1 cellular context compared by ENCODE assay signal in the genomic region with DNA sequence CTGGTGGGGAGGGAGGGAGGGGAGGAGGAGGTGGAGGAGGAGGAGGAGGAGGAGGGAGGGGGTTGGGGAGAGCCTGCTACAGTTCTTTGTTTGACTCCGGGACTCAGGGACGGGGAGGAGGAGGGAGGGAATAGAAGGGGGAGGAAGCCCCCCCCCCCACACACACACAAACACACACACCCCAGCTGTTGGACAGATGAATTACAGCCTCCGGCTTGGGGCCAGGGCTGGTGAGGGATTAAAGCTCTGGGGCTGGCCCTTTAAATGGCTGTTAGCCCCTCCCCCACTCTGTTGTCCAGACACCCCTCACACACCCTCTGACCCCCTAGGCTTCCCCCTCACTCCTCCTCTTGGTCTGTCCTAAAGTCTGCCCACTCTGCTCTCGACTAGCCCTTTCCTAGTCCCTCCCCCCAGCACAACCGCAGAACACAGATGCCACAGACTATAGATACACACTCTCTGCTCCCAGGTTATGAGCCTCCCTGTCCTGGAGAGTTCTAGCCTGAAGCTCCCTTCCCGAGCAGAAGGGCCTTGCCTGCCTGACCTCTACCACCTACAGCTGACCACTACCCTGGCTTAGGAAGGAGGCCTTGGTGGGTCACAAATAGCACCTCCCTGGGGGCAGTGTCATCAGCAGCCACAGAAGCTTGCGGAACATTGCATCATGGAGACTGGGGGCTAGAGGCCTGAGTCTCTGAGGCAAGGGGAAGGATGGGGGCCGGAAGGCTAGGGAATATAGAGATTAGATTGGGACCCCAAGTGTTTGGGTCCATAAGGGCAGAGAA.
TF ChIP-seq lines count a peak whose summit lies in the region.

No MANE protein-coding gene starts in this region.

TF ChIP-seq in K562, 482 proteins besides CTCF, POLR2A, EP300 and RAD21 (continued from another document):
- TF ChIP-seq, protein P1, sequence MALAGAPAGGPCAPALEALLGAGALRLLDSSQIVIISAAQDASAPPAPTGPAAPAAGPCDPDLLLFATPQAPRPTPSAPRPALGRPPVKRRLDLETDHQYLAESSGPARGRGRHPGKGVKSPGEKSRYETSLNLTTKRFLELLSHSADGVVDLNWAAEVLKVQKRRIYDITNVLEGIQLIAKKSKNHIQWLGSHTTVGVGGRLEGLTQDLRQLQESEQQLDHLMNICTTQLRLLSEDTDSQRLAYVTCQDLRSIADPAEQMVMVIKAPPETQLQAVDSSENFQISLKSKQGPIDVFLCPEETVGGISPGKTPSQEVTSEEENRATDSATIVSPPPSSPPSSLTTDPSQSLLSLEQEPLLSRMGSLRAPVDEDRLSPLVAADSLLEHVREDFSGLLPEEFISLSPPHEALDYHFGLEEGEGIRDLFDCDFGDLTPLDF (CRISPR knock-in tag; IDR thresholded peaks at IDR 0.05) = no peak
- TF ChIP-seq RNF2 (IDR thresholded peaks at IDR 0.05) (peak; percentile 43), ESRRA (IDR thresholded peaks at IDR 0.05; ENCODE audit: borderline replicate concordance, low read depth) (peak; percentile 41; the same call in 1 of the 2 replicates), ZNF384 (IDR thresholded peaks at IDR 0.05; ENCODE audit: low read depth, low read length) (no peak), DPF2 (IDR thresholded peaks at IDR 0.05) (peak; percentile 44; the same call in 1 of the 2 replicates), TOE1 (IDR thresholded peaks at IDR 0.05; ENCODE audit: borderline replicate concordance) (0 out of 2 replicates have a peak, but pooled peaks have one; percentile 34), TOE1 (CRISPR knock-in tag; IDR thresholded peaks at IDR 0.05; ENCODE audit: borderline replicate concordance, low read depth) (no peak), TAF1 (IDR thresholded peaks at IDR 0.05; ENCODE audit: control insufficient read depth, extremely low read depth, insufficient read depth, low read length, severe bottlenecking) (peak; percentile 28), TAF9B (IDR thresholded peaks at IDR 0.05; ENCODE audit: partially characterized antibody) (peak; percentile 39), NUFIP1 (IDR thresholded peaks at IDR 0.05; ENCODE audit: partially characterized antibody) (no peak), NEUROD1 (IDR thresholded peaks at IDR 0.05; ENCODE audit: borderline replicate concordance, low read depth, low read length, partially characterized antibody) (no peak), ZNF23 (CRISPR knock-in tag; IDR thresholded peaks at IDR 0.05) (no peak), NFIC (IDR thresholded peaks at IDR 0.05) (peak; percentile 27; the same call in 1 of the 2 replicates), ZNF263 (CRISPR knock-in tag; IDR thresholded peaks at IDR 0.05; ENCODE audit: borderline replicate concordance) (peak; percentile 83; the same call in 1 of the 2 replicates), SMARCA4 (IDR thresholded peaks at IDR 0.05) (peak; percentile 68; the same call in 1 of the 2 replicates), ZNF589 (CRISPR knock-in tag; IDR thresholded peaks at IDR 0.05; ENCODE audit: low read depth) (no peak), POLR2AphosphoS2 (IDR thresholded peaks at IDR 0.05; ENCODE audit: low read length) (peak; percentile 45; the same call in 1 of the 2 replicates), CBFB (CRISPR knock-in tag; IDR thresholded peaks at IDR 0.05) (peak; percentile 27; the same call in 1 of the 2 replicates), CXXC5 (CRISPR knock-in tag; IDR thresholded peaks at IDR 0.05) (no peak), MECOM (CRISPR knock-in tag; IDR thresholded peaks at IDR 0.05) (no peak), TCFL5 (CRISPR knock-in tag; conservative IDR thresholded peaks at IDR 0.05) (no peak), LEF1 (IDR thresholded peaks at IDR 0.05) (no peak; the same call in 1 of the 2 replicates), ATF7 (IDR thresholded peaks at IDR 0.05) (peak; percentile 87), NR2C2 (CRISPR knock-in tag; IDR thresholded peaks at IDR 0.05) (no peak), NR2C2 (tag; IDR thresholded peaks at IDR 0.05) (peak; percentile 66; the same call in 1 of the 2 replicates), NCOR1 (IDR thresholded peaks at IDR 0.05) (0 out of 2 replicates have a peak, but pooled peaks have one; percentile 13), GTF2E2 (tag; IDR thresholded peaks at IDR 0.05) (0 out of 2 replicates have a peak, but pooled peaks have one; percentile 43), ZNF696 (CRISPR knock-in tag; conservative IDR thresholded peaks at IDR 0.05) (no peak), SAP30 (IDR thresholded peaks at IDR 0.05; ENCODE audit: borderline replicate concordance, insufficient read depth, low read depth, low read length, poor library complexity, severe bottlenecking) (peak; percentile 38), FOXJ2 (tag; IDR thresholded peaks at IDR 0.05) (no peak), RHOXF2B (CRISPR knock-in tag; conservative IDR thresholded peaks at IDR 0.05) (0 out of 2 replicates have a peak, but pooled peaks have one; percentile 50), MEIS2 (IDR thresholded peaks at IDR 0.05; ENCODE audit: partially characterized antibody) (peak; percentile 68), ARNT (IDR thresholded peaks at IDR 0.05) (0 out of 4 replicates have a peak, but pooled peaks of 1 of the 2 experiments have one; percentile 51), NR2C1 (IDR thresholded peaks at IDR 0.05) (0 out of 2 replicates have a peak, but pooled peaks have one; percentile 42), NR2C1 (tag; IDR thresholded peaks at IDR 0.05) (no peak; the same call in none of the 2 replicates), NBN (IDR thresholded peaks at IDR 0.05; ENCODE audit: low read depth) (peak; percentile 73), POLR2H (tag; IDR thresholded peaks at IDR 0.05; ENCODE audit: low read depth) (peak; percentile 58), NFRKB (IDR thresholded peaks at IDR 0.05; ENCODE audit: low read depth) (peak; percentile 89; the same call in 1 of the 2 replicates)
- TF ChIP-seq, protein P2, sequence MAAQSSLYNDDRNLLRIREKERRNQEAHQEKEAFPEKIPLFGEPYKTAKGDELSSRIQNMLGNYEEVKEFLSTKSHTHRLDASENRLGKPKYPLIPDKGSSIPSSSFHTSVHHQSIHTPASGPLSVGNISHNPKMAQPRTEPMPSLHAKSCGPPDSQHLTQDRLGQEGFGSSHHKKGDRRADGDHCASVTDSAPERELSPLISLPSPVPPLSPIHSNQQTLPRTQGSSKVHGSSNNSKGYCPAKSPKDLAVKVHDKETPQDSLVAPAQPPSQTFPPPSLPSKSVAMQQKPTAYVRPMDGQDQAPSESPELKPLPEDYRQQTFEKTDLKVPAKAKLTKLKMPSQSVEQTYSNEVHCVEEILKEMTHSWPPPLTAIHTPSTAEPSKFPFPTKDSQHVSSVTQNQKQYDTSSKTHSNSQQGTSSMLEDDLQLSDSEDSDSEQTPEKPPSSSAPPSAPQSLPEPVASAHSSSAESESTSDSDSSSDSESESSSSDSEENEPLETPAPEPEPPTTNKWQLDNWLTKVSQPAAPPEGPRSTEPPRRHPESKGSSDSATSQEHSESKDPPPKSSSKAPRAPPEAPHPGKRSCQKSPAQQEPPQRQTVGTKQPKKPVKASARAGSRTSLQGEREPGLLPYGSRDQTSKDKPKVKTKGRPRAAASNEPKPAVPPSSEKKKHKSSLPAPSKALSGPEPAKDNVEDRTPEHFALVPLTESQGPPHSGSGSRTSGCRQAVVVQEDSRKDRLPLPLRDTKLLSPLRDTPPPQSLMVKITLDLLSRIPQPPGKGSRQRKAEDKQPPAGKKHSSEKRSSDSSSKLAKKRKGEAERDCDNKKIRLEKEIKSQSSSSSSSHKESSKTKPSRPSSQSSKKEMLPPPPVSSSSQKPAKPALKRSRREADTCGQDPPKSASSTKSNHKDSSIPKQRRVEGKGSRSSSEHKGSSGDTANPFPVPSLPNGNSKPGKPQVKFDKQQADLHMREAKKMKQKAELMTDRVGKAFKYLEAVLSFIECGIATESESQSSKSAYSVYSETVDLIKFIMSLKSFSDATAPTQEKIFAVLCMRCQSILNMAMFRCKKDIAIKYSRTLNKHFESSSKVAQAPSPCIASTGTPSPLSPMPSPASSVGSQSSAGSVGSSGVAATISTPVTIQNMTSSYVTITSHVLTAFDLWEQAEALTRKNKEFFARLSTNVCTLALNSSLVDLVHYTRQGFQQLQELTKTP (IDR thresholded peaks at IDR 0.05; ENCODE audit: low read depth in 1 of 2, partially characterized antibody in 2 of 2) = peak in 1 of 2 experiments; percentile 72
- TF ChIP-seq, protein P3, sequence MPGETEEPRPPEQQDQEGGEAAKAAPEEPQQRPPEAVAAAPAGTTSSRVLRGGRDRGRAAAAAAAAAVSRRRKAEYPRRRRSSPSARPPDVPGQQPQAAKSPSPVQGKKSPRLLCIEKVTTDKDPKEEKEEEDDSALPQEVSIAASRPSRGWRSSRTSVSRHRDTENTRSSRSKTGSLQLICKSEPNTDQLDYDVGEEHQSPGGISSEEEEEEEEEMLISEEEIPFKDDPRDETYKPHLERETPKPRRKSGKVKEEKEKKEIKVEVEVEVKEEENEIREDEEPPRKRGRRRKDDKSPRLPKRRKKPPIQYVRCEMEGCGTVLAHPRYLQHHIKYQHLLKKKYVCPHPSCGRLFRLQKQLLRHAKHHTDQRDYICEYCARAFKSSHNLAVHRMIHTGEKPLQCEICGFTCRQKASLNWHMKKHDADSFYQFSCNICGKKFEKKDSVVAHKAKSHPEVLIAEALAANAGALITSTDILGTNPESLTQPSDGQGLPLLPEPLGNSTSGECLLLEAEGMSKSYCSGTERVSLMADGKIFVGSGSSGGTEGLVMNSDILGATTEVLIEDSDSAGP (CRISPR knock-in tag; IDR thresholded peaks at IDR 0.05) = peak; percentile 91
- TF ChIP-seq, protein P4, sequence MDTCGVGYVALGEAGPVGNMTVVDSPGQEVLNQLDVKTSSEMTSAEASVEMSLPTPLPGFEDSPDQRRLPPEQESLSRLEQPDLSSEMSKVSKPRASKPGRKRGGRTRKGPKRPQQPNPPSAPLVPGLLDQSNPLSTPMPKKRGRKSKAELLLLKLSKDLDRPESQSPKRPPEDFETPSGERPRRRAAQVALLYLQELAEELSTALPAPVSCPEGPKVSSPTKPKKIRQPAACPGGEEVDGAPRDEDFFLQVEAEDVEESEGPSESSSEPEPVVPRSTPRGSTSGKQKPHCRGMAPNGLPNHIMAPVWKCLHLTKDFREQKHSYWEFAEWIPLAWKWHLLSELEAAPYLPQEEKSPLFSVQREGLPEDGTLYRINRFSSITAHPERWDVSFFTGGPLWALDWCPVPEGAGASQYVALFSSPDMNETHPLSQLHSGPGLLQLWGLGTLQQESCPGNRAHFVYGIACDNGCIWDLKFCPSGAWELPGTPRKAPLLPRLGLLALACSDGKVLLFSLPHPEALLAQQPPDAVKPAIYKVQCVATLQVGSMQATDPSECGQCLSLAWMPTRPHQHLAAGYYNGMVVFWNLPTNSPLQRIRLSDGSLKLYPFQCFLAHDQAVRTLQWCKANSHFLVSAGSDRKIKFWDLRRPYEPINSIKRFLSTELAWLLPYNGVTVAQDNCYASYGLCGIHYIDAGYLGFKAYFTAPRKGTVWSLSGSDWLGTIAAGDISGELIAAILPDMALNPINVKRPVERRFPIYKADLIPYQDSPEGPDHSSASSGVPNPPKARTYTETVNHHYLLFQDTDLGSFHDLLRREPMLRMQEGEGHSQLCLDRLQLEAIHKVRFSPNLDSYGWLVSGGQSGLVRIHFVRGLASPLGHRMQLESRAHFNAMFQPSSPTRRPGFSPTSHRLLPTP (IDR thresholded peaks at IDR 0.05; ENCODE audit: borderline replicate concordance, extremely low read depth, insufficient read length) = no peak
- TF ChIP-seq, protein P5, sequence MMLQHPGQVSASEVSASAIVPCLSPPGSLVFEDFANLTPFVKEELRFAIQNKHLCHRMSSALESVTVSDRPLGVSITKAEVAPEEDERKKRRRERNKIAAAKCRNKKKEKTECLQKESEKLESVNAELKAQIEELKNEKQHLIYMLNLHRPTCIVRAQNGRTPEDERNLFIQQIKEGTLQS (IDR thresholded peaks at IDR 0.05) = peak; percentile 97
- TF ChIP-seq, protein P5 (CRISPR knock-in tag; conservative IDR thresholded peaks at IDR 0.05) = no peak
- TF ChIP-seq, protein P6, sequence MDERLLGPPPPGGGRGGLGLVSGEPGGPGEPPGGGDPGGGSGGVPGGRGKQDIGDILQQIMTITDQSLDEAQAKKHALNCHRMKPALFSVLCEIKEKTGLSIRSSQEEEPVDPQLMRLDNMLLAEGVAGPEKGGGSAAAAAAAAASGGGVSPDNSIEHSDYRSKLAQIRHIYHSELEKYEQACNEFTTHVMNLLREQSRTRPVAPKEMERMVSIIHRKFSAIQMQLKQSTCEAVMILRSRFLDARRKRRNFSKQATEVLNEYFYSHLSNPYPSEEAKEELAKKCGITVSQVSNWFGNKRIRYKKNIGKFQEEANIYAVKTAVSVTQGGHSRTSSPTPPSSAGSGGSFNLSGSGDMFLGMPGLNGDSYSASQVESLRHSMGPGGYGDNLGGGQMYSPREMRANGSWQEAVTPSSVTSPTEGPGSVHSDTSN (CRISPR knock-in tag; IDR thresholded peaks at IDR 0.05; ENCODE audit: low read depth) = no peak
- TF ChIP-seq, protein P6 (tag; conservative IDR thresholded peaks at IDR 0.05; ENCODE audit: low read depth) = peak; percentile 50
